ENCODE assay signal across 9 cellular contexts in genomic region chr15:88256261-88257230, GRCh38. TPM values are rescaled to one million over a fixed set of nuclear protein-coding genes. Genes with fewer than 3 reads are reported as not detected.
DNase-seq lines count a peak whose midpoint lies in the region; ATAC-seq and TF ChIP-seq lines count a peak whose summit lies in the region.
"Had no signal": no experiment of that assay in that cellular context is flagged by ENCODE, and none has a peak within 500 bp of the region (broad histone marks: within the 10 kb centered on the region; RNA-seq: fewer than 3 reads in every experiment).

Gene NTRK3 (minus strand): TSS chr15:88256739. CDS start chr15:88256153, 586 bp downstream.

- H3K27me3 Mint-ChIP-seq in activated T-helper 17 cell treated with anti-CD3 and anti-CD28 coated beads, Interleukin-2, amount 50 U/mL, for 72 hours = peaks cover 51% of the 10 kb centered on the region

- H3K4me3 ChIP-seq in iPS-15b (ENCODE audit: low read depth, low read length) = peak within 1 kb of the TSS; percentile 88
- H3K4me3 ChIP-seq in skeletal muscle satellite cell (ENCODE audit: low read length) = peak within 1 kb of the TSS; percentile 57
- H3K4me3 ChIP-seq in mucosa of descending colon = no peak within 1 kb of the TSS

- H3K9me3 ChIP-seq in iPS-15b (ENCODE audit: control insufficient read depth, insufficient read depth, low read length) (no peaks in the 10 kb centered on the region), skeletal muscle satellite cell (replicated peaks; ENCODE audit: low read length) (no peaks in the 10 kb centered on the region), mucosa of descending colon (no peaks in the 10 kb centered on the region)

- DNase-seq in stimulated activated CD4-positive, alpha-beta T cell treated with anti-CD3 and anti-CD28 coated beads, Interleukin-15, amount 100 ng/mL, for 24 hours = peak; percentile 30
- DNase-seq in stimulated activated CD4-positive, alpha-beta T cell treated with anti-CD3 and anti-CD28 coated beads, Interleukin-4, amount 100 ng/mL, for 4 hours = no peak
- DNase-seq in mucosa of descending colon (no peak), SHP77 treated with DMSO at 0.1 percent for 48 hours (lab: John Stamatoyannopoulos, UW) (no peak)

- peak within 1 kb of the TSS; percentile 81 for H3K4me2 ChIP-seq in skeletal muscle satellite cell (ENCODE audit: low read length)

- intact Hi-C loops in mucosa of descending colon (cut with DNase I, micrococcal nuclease) = no loop called here

- peaks cover 6% of the 10 kb centered on the region for H3K36me3 Mint-ChIP-seq in activated T-helper 17 cell treated with anti-CD3 and anti-CD28 coated beads, Interleukin-2, amount 50 U/mL, for 72 hours (ENCODE audit: low read depth)

- H3K9ac ChIP-seq in iPS-15b (ENCODE audit: low read depth, low read length) (peak within 1 kb of the TSS; percentile 60), skeletal muscle satellite cell (ENCODE audit: low read depth, low read length) (no peak within 1 kb of the TSS)

- H3K36me3 ChIP-seq in iPS-15b (ENCODE audit: control insufficient read depth, insufficient read depth, low read length) = no peaks in the 10 kb centered on the region
- no peaks in the 10 kb centered on the region for H3K36me3 ChIP-seq in skeletal muscle satellite cell (ENCODE audit: insufficient read depth, low read length)
- no peaks in the 10 kb centered on the region for H3K36me3 ChIP-seq in mucosa of descending colon (ENCODE audit: low read depth)

- no peak within 1 kb of the TSS for H3K27ac Mint-ChIP-seq in activated T-helper 17 cell treated with anti-CD3 and anti-CD28 coated beads, Interleukin-2, amount 50 U/mL, for 72 hours

- H3K4me1 ChIP-seq in iPS-15b (ENCODE audit: control insufficient read depth, insufficient read depth, low read length) (no peaks in the 10 kb centered on the region), skeletal muscle satellite cell (ENCODE audit: control insufficient read depth, insufficient read depth, low read length) (peaks cover 3% of the 10 kb centered on the region), mucosa of descending colon (ENCODE audit: low read depth) (peaks cover 2% of the 10 kb centered on the region)

- ATAC-seq in activated T-helper 17 cell treated with anti-CD3 and anti-CD28 coated beads, Interleukin-2, amount 50 U/mL, for 72 hours (replicated peaks) = no peak
- ATAC-seq in mucosa of descending colon (no peak), HG03095 (IDR thresholded peaks at IDR 0.05; ENCODE audit: unreplicated experiment) (no peak)

- peaks cover 4% of the 10 kb centered on the region for H3K4me1 Mint-ChIP-seq in activated T-helper 17 cell treated with anti-CD3 and anti-CD28 coated beads, Interleukin-2, amount 50 U/mL, for 72 hours

- TF ChIP-seq CTCF in mucosa of descending colon (IDR thresholded peaks at IDR 0.05) = no peak

- H3K27me3 ChIP-seq in iPS-15b (ENCODE audit: control insufficient read depth, insufficient read depth, low read length) = peaks cover 57% of the 10 kb centered on the region
- H3K27me3 ChIP-seq in skeletal muscle satellite cell (ENCODE audit: control insufficient read depth, insufficient read depth, low read length) = peaks cover 68% of the 10 kb centered on the region

- no peaks in the 10 kb centered on the region for H3K9me3 Mint-ChIP-seq in activated T-helper 17 cell treated with anti-CD3 and anti-CD28 coated beads, Interleukin-2, amount 50 U/mL, for 72 hours

- H3K4me3 Mint-ChIP-seq in activated T-helper 17 cell treated with anti-CD3 and anti-CD28 coated beads, Interleukin-2, amount 50 U/mL, for 72 hours = peak within 1 kb of the TSS; percentile 72

RNA-seq across cellular contexts. Expression of gene NTRK3, which starts in this region (rescaled TPM):
- total RNA-seq in activated T-helper 17 cell treated with anti-CD3 and anti-CD28 coated beads, Interleukin-2, amount 50 U/mL, for 72 hours = under 1 TPM in 1 of 2 donors, not detected in 1; 0.53 TPM
- under 0.01 TPM in 1 of 2 replicates, not detected in the other for total RNA-seq in skeletal muscle satellite cell (2012; rRNA removed)
- 1 to 10 TPM in 2 of 3 donors, under 1 TPM in 1; 0.78 to 2.8 (median 2.1) TPM for total RNA-seq in mucosa of descending colon
- total RNA-seq: bronchial epithelial cell had no signal
